Comparison of ENCODE assay signal across 28 cellular contexts in the genomic region with DNA sequence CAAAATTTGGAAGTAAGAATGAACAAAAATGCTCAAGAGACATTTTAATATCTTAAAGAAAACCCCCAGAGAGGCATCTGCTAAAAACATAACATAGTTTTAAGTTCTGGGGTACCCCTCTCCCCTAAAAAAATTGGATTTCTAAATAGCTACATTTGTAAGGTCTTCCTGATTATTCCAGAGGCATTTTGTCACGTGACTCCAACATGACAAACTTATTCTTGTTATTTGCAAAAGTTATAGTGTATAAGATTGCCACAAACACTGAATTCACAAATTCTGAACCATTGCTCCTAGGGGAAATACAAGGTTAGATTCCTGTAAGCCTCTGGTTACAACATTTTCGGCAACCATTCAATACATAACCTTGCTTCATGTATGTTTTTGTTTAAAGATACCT.
"Had no signal": no experiment of that assay in that cellular context is flagged by ENCODE, and none has a peak within 500 bp of the region (broad histone marks: within the 10 kb centered on the region; RNA-seq: fewer than 3 reads in every experiment).

No MANE protein-coding gene starts in this region.

- H3K4me1 ChIP-seq: colonic mucosa, esophagus muscularis mucosa, esophagus squamous epithelium, gastroesophageal sphincter, heart left ventricle, heart right ventricle had no signal

- ATAC-seq: effector memory CD8-positive, alpha-beta T cell; esophagus mucosa; foreskin keratinocyte; gastrocnemius medialis; gastroesophageal sphincter; heart left ventricle; heart right ventricle had no signal

- H3K27me3 ChIP-seq: colonic mucosa, dorsolateral prefrontal cortex, esophagus muscularis mucosa, esophagus squamous epithelium, foreskin keratinocyte, gastrocnemius medialis, gastroesophageal sphincter, heart left ventricle, heart right ventricle had no signal

- DNase-seq: colonic mucosa; cortex of kidney; dermis blood vessel endothelial cell; dorsolateral prefrontal cortex; effector CD4-positive, alpha-beta T cell; effector CD8-positive, alpha-beta T cell; effector memory CD4-positive, alpha-beta T cell; effector memory CD8-positive, alpha-beta T cell; endodermal cell; erythroblast; esophagus squamous epithelium; foreskin fibroblast; foreskin keratinocyte; foreskin melanocyte; gastrocnemius medialis; glutamatergic neuron; head of caudate nucleus; heart left ventricle; heart right ventricle had no signal

- FAIRE-seq: colon, endometrium, endothelial cell of umbilical vein, frontal cortex had no signal

- H3K9me3 ChIP-seq: colonic mucosa, esophagus muscularis mucosa, esophagus squamous epithelium, gastrocnemius medialis, gastroesophageal sphincter, heart left ventricle, heart right ventricle had no signal

- H3K27ac ChIP-seq: colonic mucosa, coronary artery, dorsolateral prefrontal cortex, epithelial cell of prostate, esophagus muscularis mucosa, esophagus squamous epithelium, foreskin keratinocyte, gastrocnemius medialis, gastroesophageal sphincter, heart left ventricle, heart right ventricle had no signal

- H3K4me3 ChIP-seq: colonic mucosa, coronary artery, dorsolateral prefrontal cortex, esophagus muscularis mucosa, esophagus squamous epithelium, gastrocnemius medialis, gastroesophageal sphincter, heart left ventricle, heart right ventricle had no signal

- H3K36me3 ChIP-seq: colonic mucosa, esophagus muscularis mucosa, esophagus squamous epithelium, gastrocnemius medialis, gastroesophageal sphincter, heart left ventricle, heart right ventricle had no signal
